ENCODE assay signal across 7 cellular contexts in genomic region chr1:111448482-111448917, GRCh38. TPM values are rescaled to one million over a fixed set of nuclear protein-coding genes. Genes with fewer than 3 reads are reported as not detected.
DNase-seq lines count a peak whose midpoint lies in the region; ATAC-seq and TF ChIP-seq lines count a peak whose summit lies in the region.

No MANE protein-coding gene starts in this region.

- no peak for TF ChIP-seq POLR2A in GM18505 (IDR thresholded peaks at IDR 0.05; ENCODE audit: borderline replicate concordance, extremely low read depth, insufficient read depth, insufficient read length)

- DNase-seq in dorsolateral prefrontal cortex (peak in 4 of 10 donors; percentile 8 to 47 (median 9)), upper lobe of right lung (no peak)

- H3K79me2 ChIP-seq in SU-DHL-6 (ENCODE audit: insufficient read depth, low read length) = peaks cover 82% of the 10 kb centered on the region

- peak overlapping the region; percentile 22 for H2AFZ ChIP-seq in SU-DHL-6 (ENCODE audit: low read depth, low read length, severe bottlenecking)

- peak; percentile 22 for ATAC-seq in GM18505 (IDR thresholded peaks at IDR 0.05; ENCODE audit: unreplicated experiment)
- ATAC-seq in HG02840 (IDR thresholded peaks at IDR 0.05; ENCODE audit: low FRiP score, unreplicated experiment) = peak; percentile 2
- peak; percentile 17 for ATAC-seq in upper lobe of right lung
- no peak for ATAC-seq in GM18517 (IDR thresholded peaks at IDR 0.05; ENCODE audit: unreplicated experiment)

- H3K4me3 ChIP-seq in SU-DHL-6 (ENCODE audit: insufficient read depth, low read length, poor library complexity, severe bottlenecking) = peak overlapping the region; percentile 98
- H3K4me3 ChIP-seq in dorsolateral prefrontal cortex = peak overlapping the region; percentile 72 to 100 (median 93)
- H3K4me3 ChIP-seq in muscle layer of colon (ENCODE audit: low read depth in 1 of 2, low read length in 2 of 2) = peak overlapping the region; percentile 90 to 96
- peak overlapping the region; percentile 67 for H3K4me3 ChIP-seq in upper lobe of right lung

- H4K20me1 ChIP-seq in SU-DHL-6 (ENCODE audit: low read depth, low read length) = no peaks in the 10 kb centered on the region; the same call in 1 of the 2 replicates

- intact Hi-C loops in dorsolateral prefrontal cortex (cut with DNase I) (no loop called here), upper lobe of right lung (cut with DNase I) (no loop called here)

- H3K36me3 ChIP-seq in SU-DHL-6 (ENCODE audit: low read length) (peaks cover 15% of the 10 kb centered on the region; the same call in 1 of the 2 replicates), muscle layer of colon (ENCODE audit: insufficient read depth, low read length) (peaks cover 32% of the 10 kb centered on the region), upper lobe of right lung (peaks cover 51% of the 10 kb centered on the region)

- no peaks in the 10 kb centered on the region for H3K9me3 ChIP-seq in SU-DHL-6 (ENCODE audit: insufficient read depth, low read length)
- no peaks in the 10 kb centered on the region for H3K9me3 ChIP-seq in muscle layer of colon (ENCODE audit: low read length)
- no peaks in the 10 kb centered on the region for H3K9me3 ChIP-seq in upper lobe of right lung

- H3K4me1 ChIP-seq in muscle layer of colon (ENCODE audit: insufficient read depth, low read length) (peaks cover 36% of the 10 kb centered on the region), upper lobe of right lung (peaks cover 47% of the 10 kb centered on the region)

- H3K27ac ChIP-seq in SU-DHL-6 (ENCODE audit: low read depth, low read length) (peak overlapping the region; percentile 15), dorsolateral prefrontal cortex (peak overlapping the region in 41 of 59 donors; percentile 1 to 95 (median 78)), muscle layer of colon (ENCODE audit: low read depth, low read length) (peak overlapping the region; percentile 77), upper lobe of right lung (peak overlapping the region; percentile 81)

- H3K9me2 ChIP-seq in SU-DHL-6 (replicated peaks; ENCODE audit: insufficient read depth, low read length) = no peaks in the 10 kb centered on the region

- no peak for TF ChIP-seq CTCF in SU-DHL-6 (IDR thresholded peaks at IDR 0.05; ENCODE audit: insufficient read depth, low read length, poor library complexity, severe bottlenecking)
- no peak for TF ChIP-seq CTCF in dorsolateral prefrontal cortex (IDR thresholded peaks at IDR 0.05 in 54 of 56, conservative IDR thresholded peaks at IDR 0.05 in 2 of 56; ENCODE audit: low read depth in 1 of 56, partially characterized antibody in 56 of 56)
- no peak for TF ChIP-seq CTCF in upper lobe of right lung (IDR thresholded peaks at IDR 0.05)

- peak overlapping the region; percentile 93 for H3K9ac ChIP-seq in SU-DHL-6 (ENCODE audit: low read length)
- H3K9ac ChIP-seq in muscle layer of colon (ENCODE audit: low read length) = peak overlapping the region; percentile 53

- H3K27me3 ChIP-seq in SU-DHL-6 (ENCODE audit: low read length) (no peaks in the 10 kb centered on the region), dorsolateral prefrontal cortex (no peaks in the 10 kb centered on the region), muscle layer of colon (ENCODE audit: control insufficient read depth in 1 of 2, insufficient read depth in 2 of 2, low read length in 2 of 2) (no peaks in the 10 kb centered on the region), upper lobe of right lung (no peaks in the 10 kb centered on the region)

- H3K4me2 ChIP-seq in SU-DHL-6 (ENCODE audit: low read depth, low read length, poor library complexity, severe bottlenecking) = peak overlapping the region; percentile 92

- H3F3A ChIP-seq in SU-DHL-6 (ENCODE audit: insufficient read depth) = no peaks in the 10 kb centered on the region

RNA-seq across cellular contexts. Expression of gene WDR77, which starts 0.6 kb away (rescaled TPM):
- total RNA-seq in dorsolateral prefrontal cortex = 10 to 100 TPM; 13.6 to 29.7 (median 21.9) TPM
- 20.1 TPM for total RNA-seq in upper lobe of right lung

RNA-seq across cellular contexts. Expression of gene ATP5PB, which starts 0.8 kb away (rescaled TPM):
- total RNA-seq in dorsolateral prefrontal cortex (100 to 1,000 TPM; 111 to 247 (median 179) TPM), upper lobe of right lung (132 TPM)

RNA-seq across cellular contexts. Expression of gene OVGP1, which starts 21.0 kb away (rescaled TPM):
- 10 to 100 TPM in 74 of 120 experiments, 1 to 10 TPM in 46; 4.7 to 23.9 (median 11.0) TPM for total RNA-seq in dorsolateral prefrontal cortex
- total RNA-seq in upper lobe of right lung = 1.4 TPM

RNA-seq across cellular contexts. Expression of gene C1orf162, which starts 25.3 kb away (rescaled TPM):
- total RNA-seq in dorsolateral prefrontal cortex (10 to 100 TPM in 62 of 120 experiments, 1 to 10 TPM in 58; 3.8 to 34.3 (median 10.2) TPM), upper lobe of right lung (79.3 TPM)

RNA-seq across cellular contexts. Expression of gene ADORA3, which starts 54.9 kb away (rescaled TPM):
- total RNA-seq in dorsolateral prefrontal cortex = 10 to 100 TPM in 39 of 120 experiments, 1 to 10 TPM in 80, under 1 TPM in 1; 0.57 to 20.1 (median 8.2) TPM
- total RNA-seq in upper lobe of right lung = 9.3 TPM

Comparison
In these comparisons a context has a peak if more than half of its experiments do, and no peak if none do; other contexts are left out.
1. H3K27ac ChIP-seq: peak in every context shown above with its lines; median percentile 81 in upper lobe of right lung; 78 in dorsolateral prefrontal cortex; 77 in muscle layer of colon; 15 in SU-DHL-6.